Comparison of ENCODE assay signal across 32 cellular contexts in the genomic region with DNA sequence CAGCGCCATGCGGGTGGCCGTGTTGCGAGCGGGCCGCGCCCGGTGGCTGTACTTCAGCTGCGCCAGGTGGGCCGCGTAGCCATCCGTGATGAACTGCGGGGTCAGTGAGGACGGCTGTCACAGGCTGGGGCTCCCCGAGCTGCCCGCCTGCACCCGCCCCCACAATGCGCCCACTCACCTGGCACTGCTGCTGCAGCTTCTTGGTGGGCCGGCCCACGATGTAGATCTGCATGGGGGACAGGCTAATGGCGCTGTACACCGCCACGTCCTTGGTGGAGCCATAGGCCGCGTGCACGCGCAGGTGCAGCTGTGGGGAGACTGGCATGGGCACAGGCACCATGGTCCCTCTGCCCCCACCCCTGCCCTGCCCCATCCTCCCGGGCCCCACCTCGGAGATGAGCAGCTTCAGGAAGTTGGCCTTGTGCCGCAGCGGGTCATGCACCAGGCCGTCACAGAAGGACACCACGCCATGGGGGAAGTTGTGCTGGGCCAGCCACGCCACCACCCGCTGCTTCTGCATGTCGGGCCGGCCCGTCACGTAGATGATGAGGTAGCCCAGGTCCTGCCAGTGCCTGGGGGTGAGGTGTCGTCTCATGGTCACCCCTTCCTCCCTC.
"Had no signal": no experiment of that assay in that cellular context is flagged by ENCODE, and none has a peak within 500 bp of the region (broad histone marks: within the 10 kb centered on the region; RNA-seq: fewer than 3 reads in every experiment).

No MANE protein-coding gene starts in this region.

- H3K4me3 Mint-ChIP-seq: activated CD8-positive, alpha-beta T cell treated with anti-CD3 and anti-CD28 coated beads for 36 hours; activated naive CD8-positive, alpha-beta T cell treated with anti-CD3 and anti-CD28 coated beads for 36 hours; activated T-cell treated with anti-CD3 and anti-CD28 coated beads, Interleukin-2, amount 50 U/mL, for 72 hours; activated T-helper 17 cell treated with anti-CD3 and anti-CD28 coated beads, Interleukin-2, amount 50 U/mL, for 72 hours; T-helper 1 cell treated with Interleukin-12 subunit alpha and Interleukin-12 subunit beta and Interleukin-4 antibody, amounts not matched to agents 30 μg/mL and 1 μg/mL, for 36 hours; T-helper 2 cell treated with Interferon-gamma antibody and Interleukin-4, amounts not matched to agents 5 μg/mL and 100 μg/mL, for 36 hours; WTC11 had no signal

- ATAC-seq: activated CD4-positive, CD25-positive, alpha-beta regulatory T cell treated with anti-CD3 and anti-CD28 coated beads, Interleukin-2, amount 50 U/mL, for 24 hours; activated CD8-positive, alpha-beta T cell treated with anti-CD3 and anti-CD28 coated beads for 36 hours; activated T-cell treated with anti-CD3 and anti-CD28 coated beads, Interleukin-2, amount 50 U/mL, for 72 hours; activated T-helper 17 cell treated with anti-CD3 and anti-CD28 coated beads, Interleukin-2, amount 50 U/mL, for 72 hours; WTC11 had no signal

- H3K9me3 Mint-ChIP-seq: activated CD8-positive, alpha-beta T cell treated with anti-CD3 and anti-CD28 coated beads for 36 hours; activated naive CD8-positive, alpha-beta T cell treated with anti-CD3 and anti-CD28 coated beads for 36 hours; activated T-cell treated with anti-CD3 and anti-CD28 coated beads, Interleukin-2, amount 50 U/mL, for 72 hours; activated T-helper 17 cell treated with anti-CD3 and anti-CD28 coated beads, Interleukin-2, amount 50 U/mL, for 72 hours; T-helper 1 cell treated with Interleukin-12 subunit alpha and Interleukin-12 subunit beta and Interleukin-4 antibody, amounts not matched to agents 30 μg/mL and 1 μg/mL, for 36 hours; T-helper 2 cell treated with Interferon-gamma antibody and Interleukin-4, amounts not matched to agents 5 μg/mL and 100 μg/mL, for 36 hours; WTC11 had no signal

- H3K27me3 Mint-ChIP-seq: activated CD8-positive, alpha-beta T cell treated with anti-CD3 and anti-CD28 coated beads for 36 hours; activated naive CD8-positive, alpha-beta T cell treated with anti-CD3 and anti-CD28 coated beads for 36 hours; activated T-helper 17 cell treated with anti-CD3 and anti-CD28 coated beads, Interleukin-2, amount 50 U/mL, for 72 hours had no signal

- H3K4me3 ChIP-seq: SJSA1 had no signal

- H3K4me2 ChIP-seq: SK-N-SH had no signal

- H3K27me3 ChIP-seq: brain microvascular endothelial cell, SJSA1 had no signal

- H3K27ac Mint-ChIP-seq: activated CD8-positive, alpha-beta T cell treated with anti-CD3 and anti-CD28 coated beads for 36 hours; activated naive CD8-positive, alpha-beta T cell treated with anti-CD3 and anti-CD28 coated beads for 36 hours; activated T-cell treated with anti-CD3 and anti-CD28 coated beads, Interleukin-2, amount 50 U/mL, for 72 hours; activated T-helper 17 cell treated with anti-CD3 and anti-CD28 coated beads, Interleukin-2, amount 50 U/mL, for 72 hours; T-helper 1 cell treated with Interleukin-12 subunit alpha and Interleukin-12 subunit beta and Interleukin-4 antibody, amounts not matched to agents 30 μg/mL and 1 μg/mL, for 36 hours; T-helper 2 cell treated with Interferon-gamma antibody and Interleukin-4, amounts not matched to agents 5 μg/mL and 100 μg/mL, for 36 hours; WTC11 had no signal

- DNase-seq: activated CD4-positive, alpha-beta T cell treated with anti-CD3 and anti-CD28 coated beads for 4 hours; activated CD4-positive, alpha-beta T cell treated with anti-CD3 and anti-CD28 coated beads, Interleukin-2, amount 50 U/mL, for 1 hour; activated CD8-positive, alpha-beta T cell treated with anti-CD3 and anti-CD28 coated beads for 36 hours; activated effector memory CD4-positive, alpha-beta T cell treated with anti-CD3 and anti-CD28 coated beads, Interleukin-2, amount 50 U/mL, for 16 hours; activated naive CD4-positive, alpha-beta T cell; activated naive CD4-positive, alpha-beta T cell treated with anti-CD3 and anti-CD28 coated beads, Interleukin-2, amount 50 U/mL, for 16 hours; activated naive CD8-positive, alpha-beta T cell treated with anti-CD3 and anti-CD28 coated beads for 36 hours; activated T-cell treated with anti-CD3 and anti-CD28 coated beads, Interleukin-2, amount 50 U/mL, for 1 hour; activated T-cell treated with anti-CD3 and anti-CD28 coated beads, Interleukin-2, amount 50 U/mL, for 72 hours; amniotic stem cell; aorta; brain microvascular endothelial cell; central memory CD4-positive, alpha-beta T cell; NCI-H1092 treated with DMSO at 0.1 percent for 48 hours; NCI-H1417; NCI-H146; NCI-H187; NCI-H2029 treated with DMSO at 0.1 percent for 48 hours; NCI-H2107; NCI-H2171; NCI-H510A; NCI-H526; NCI-H748 treated with DMSO at 0.1 percent for 48 hours; NK-92 treated with Interleukin-12 subunit alpha and Interleukin-12 subunit beta, amount 100 ng/mL, for 24 hours; SHP77 treated with DMSO at 0.1 percent for 48 hours; SK-N-SH had no signal

- H3K27ac ChIP-seq: brain microvascular endothelial cell, SJSA1 had no signal

- H3K9me3 ChIP-seq: SJSA1, SK-N-SH had no signal
